In genomic region chr7:76316984-76317781, GRCh38 we compare ENCODE assay signal across 8 cellular contexts. TPM values are rescaled to one million over a fixed set of nuclear protein-coding genes. Genes with fewer than 3 reads are reported as not detected.
A peak's percentile ranks its signal among the peaks of the same experiment; 100 is the strongest.
DNase-seq lines count a peak whose midpoint lies in the region; ATAC-seq and TF ChIP-seq lines count a peak whose summit lies in the region.

No MANE protein-coding gene starts in this region.

- POLR2A ChIA-PET in activated B cell treated with CpG ODN at 0.5 μM for 24 hours (lab: Charles Lee), result interaction anchor here (0.7 to 3.7 kb wide), 8 partner anchors 10 to 269 kb away, joined by 3 to 37 read pairs (median 4); partner anchors contain the start of genes HSPB1, MDH2, STYXL1 and YWHAG

- H3K4me3 ChIP-seq in H7 (ENCODE audit: insufficient read depth, low read depth, low read length), result peak overlapping the region; percentile 29
- peak overlapping the region; percentile 61 to 75 for H3K4me3 ChIP-seq in right atrium auricular region
- peak overlapping the region; percentile 52 to 88 (median 69) for H3K4me3 ChIP-seq in skin epidermis

- H3K27me3 Mint-ChIP-seq in activated B cell treated with CpG ODN at 0.5 μM for 24 hours, result no peaks in the 10 kb centered on the region

- H3K9me3 ChIP-seq in right atrium auricular region, result no peaks in the 10 kb centered on the region

- no peaks in the 10 kb centered on the region for H3K9me3 Mint-ChIP-seq in activated B cell treated with CpG ODN at 0.5 μM for 24 hours

- no peaks in the 10 kb centered on the region for H3K27me3 ChIP-seq in H7 (ENCODE audit: control insufficient read depth, insufficient read depth, low read length)
- no peaks in the 10 kb centered on the region for H3K27me3 ChIP-seq in right atrium auricular region

- DNase-seq in H7 (no peak), activated B cell treated with CpG ODN at 0.5 μM for 24 hours (no peak), right atrium auricular region (ENCODE audit: low spot score) (no peak), AG08396 (ENCODE audit: low spot score) (no peak)

- H3K27ac Mint-ChIP-seq in activated B cell treated with CpG ODN at 0.5 μM for 24 hours, result peak overlapping the region; percentile 96

- CTCF ChIA-PET in activated B cell treated with CpG ODN at 0.5 μM for 24 hours (lab: Charles Lee), result interaction anchor here (0.8 to 2.0 kb wide), 5 partner anchors 22 to 141 kb away, joined by 3 to 7 read pairs (median 3); no protein-coding TSS in a partner anchor

- intact Hi-C loops in activated B cell treated with CpG ODN at 0.5 μM for 24 hours (cut with micrococcal nuclease), result no loop called here

- no peaks in the 10 kb centered on the region for H3K36me3 ChIP-seq in H7 (replicated peaks; ENCODE audit: control insufficient read depth, insufficient read depth, low read length)
- no peaks in the 10 kb centered on the region for H3K36me3 ChIP-seq in right atrium auricular region

- ATAC-seq in activated B cell treated with CpG ODN at 0.5 μM for 24 hours (ENCODE audit: low read depth), result no peak
- ATAC-seq in HG02571 (IDR thresholded peaks at IDR 0.05; ENCODE audit: unreplicated experiment), result no peak
- ATAC-seq in GM21367 (IDR thresholded peaks at IDR 0.05; ENCODE audit: unreplicated experiment), result no peak
- no peak for ATAC-seq in HG03469 (IDR thresholded peaks at IDR 0.05; ENCODE audit: unreplicated experiment)

- no peak for TF ChIP-seq CTCF in activated B cell treated with CpG ODN at 0.5 μM for 24 hours (IDR thresholded peaks at IDR 0.05)
- no peak for TF ChIP-seq CTCF in right atrium auricular region (IDR thresholded peaks at IDR 0.05)

- H3K27ac ChIP-seq in right atrium auricular region (peak overlapping the region; percentile 97 to 98), skin epidermis (peak overlapping the region in 20 of 21 experiments; percentile 55 to 98 (median 91))

- peaks cover 0 to 37% of the 10 kb centered on the region in 2 donors for H3K4me1 ChIP-seq in right atrium auricular region

- peak overlapping the region; percentile 93 for H3K4me3 Mint-ChIP-seq in activated B cell treated with CpG ODN at 0.5 μM for 24 hours

- H3K36me3 Mint-ChIP-seq in activated B cell treated with CpG ODN at 0.5 μM for 24 hours (ENCODE audit: low read depth), result peaks cover 4% of the 10 kb centered on the region

- H3K4me1 Mint-ChIP-seq in activated B cell treated with CpG ODN at 0.5 μM for 24 hours, result peaks cover 24% of the 10 kb centered on the region

RNA-seq across cellular contexts. Expression of gene HSPB1, which starts 14.7 kb away (rescaled TPM):
- 62.3 and 80.7 TPM in 2 replicates for total RNA-seq in H7 (2014; rRNA removed; shearing (Covaris generic))
- total RNA-seq in activated B cell treated with CpG ODN at 0.5 μM for 24 hours (63.4 and 65.6 TPM in 2 replicates), right atrium auricular region (1,000 to 10,000 TPM; 1,006 to 1,433 TPM)

RNA-seq across cellular contexts. Expression of gene YWHAG, which starts 41.6 kb away (rescaled TPM):
- 83.2 and 91.8 TPM in 2 replicates for total RNA-seq in H7 (2014; rRNA removed; shearing (Covaris generic))
- 70.5 and 71.1 TPM in 2 replicates for total RNA-seq in activated B cell treated with CpG ODN at 0.5 μM for 24 hours
- 100 to 1,000 TPM; 132 to 153 TPM for total RNA-seq in right atrium auricular region

Comparison
In these comparisons a context has a peak if more than half of its experiments do, and no peak if none do; other contexts are left out.
1. RNA of gene HSPB1, which starts 14.7 kb away (total RNA-seq): 1,006 to 1,433 TPM in right atrium auricular region; 62.3 to 80.7 TPM in H7 and 63.4 to 65.6 TPM in activated B cell treated with CpG ODN at 0.5 μM for 24 hours; every median in the first group is over 10 times any median in the second.
2. Peak in every context shown above with its lines, with median percentiles within 50 percentile points of each other: H3K4me3 ChIP-seq.